In genomic region chr18:77087391-77088141, GRCh38 we compare ENCODE assay signal across 1 cellular context.
TF ChIP-seq lines count a peak whose summit lies in the region.

No MANE protein-coding gene starts in this region.

TF ChIP-seq in HepG2, 621 proteins besides CTCF, POLR2A, EP300 and RAD21 (continued from another document):
- TF ChIP-seq, protein P1, sequence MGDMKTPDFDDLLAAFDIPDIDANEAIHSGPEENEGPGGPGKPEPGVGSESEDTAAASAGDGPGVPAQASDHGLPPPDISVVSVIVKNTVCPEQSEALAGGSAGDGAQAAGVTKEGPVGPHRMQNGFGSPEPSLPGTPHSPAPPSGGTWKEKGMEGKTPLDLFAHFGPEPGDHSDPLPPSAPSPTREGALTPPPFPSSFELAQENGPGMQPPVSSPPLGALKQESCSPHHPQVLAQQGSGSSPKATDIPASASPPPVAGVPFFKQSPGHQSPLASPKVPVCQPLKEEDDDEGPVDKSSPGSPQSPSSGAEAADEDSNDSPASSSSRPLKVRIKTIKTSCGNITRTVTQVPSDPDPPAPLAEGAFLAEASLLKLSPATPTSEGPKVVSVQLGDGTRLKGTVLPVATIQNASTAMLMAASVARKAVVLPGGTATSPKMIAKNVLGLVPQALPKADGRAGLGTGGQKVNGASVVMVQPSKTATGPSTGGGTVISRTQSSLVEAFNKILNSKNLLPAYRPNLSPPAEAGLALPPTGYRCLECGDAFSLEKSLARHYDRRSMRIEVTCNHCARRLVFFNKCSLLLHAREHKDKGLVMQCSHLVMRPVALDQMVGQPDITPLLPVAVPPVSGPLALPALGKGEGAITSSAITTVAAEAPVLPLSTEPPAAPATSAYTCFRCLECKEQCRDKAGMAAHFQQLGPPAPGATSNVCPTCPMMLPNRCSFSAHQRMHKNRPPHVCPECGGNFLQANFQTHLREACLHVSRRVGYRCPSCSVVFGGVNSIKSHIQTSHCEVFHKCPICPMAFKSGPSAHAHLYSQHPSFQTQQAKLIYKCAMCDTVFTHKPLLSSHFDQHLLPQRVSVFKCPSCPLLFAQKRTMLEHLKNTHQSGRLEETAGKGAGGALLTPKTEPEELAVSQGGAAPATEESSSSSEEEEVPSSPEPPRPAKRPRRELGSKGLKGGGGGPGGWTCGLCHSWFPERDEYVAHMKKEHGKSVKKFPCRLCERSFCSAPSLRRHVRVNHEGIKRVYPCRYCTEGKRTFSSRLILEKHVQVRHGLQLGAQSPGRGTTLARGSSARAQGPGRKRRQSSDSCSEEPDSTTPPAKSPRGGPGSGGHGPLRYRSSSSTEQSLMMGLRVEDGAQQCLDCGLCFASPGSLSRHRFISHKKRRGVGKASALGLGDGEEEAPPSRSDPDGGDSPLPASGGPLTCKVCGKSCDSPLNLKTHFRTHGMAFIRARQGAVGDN (CRISPR knock-in tag; IDR thresholded peaks at IDR 0.05): peak; percentile 57
- TF ChIP-seq FOXJ3 (CRISPR knock-in tag; IDR thresholded peaks at IDR 0.05; ENCODE audit: borderline replicate concordance) (no peak), NONO (IDR thresholded peaks at IDR 0.05) (no peak), NONO (CRISPR knock-in tag; conservative IDR thresholded peaks at IDR 0.05) (0 out of 2 replicates have a peak, but pooled peaks have one; percentile 18), ZFP36L2 (CRISPR knock-in tag; IDR thresholded peaks at IDR 0.05) (no peak), HNRNPLL (IDR thresholded peaks at IDR 0.05; ENCODE audit: low read depth, low read length, poor library complexity, severe bottlenecking) (peak; percentile 37), ZEB1 (IDR thresholded peaks at IDR 0.05; ENCODE audit: insufficient replicate concordance, low read depth) (no peak)
